Comparison of ENCODE assay signal across 18 cellular contexts in genomic region chr1:18447509-18448220, GRCh38. TPM values are rescaled to one million over a fixed set of nuclear protein-coding genes. Genes with fewer than 3 reads are reported as not detected.
DNase-seq lines count a peak whose midpoint lies in the region; ATAC-seq, FAIRE-seq and TF ChIP-seq lines count a peak whose summit lies in the region.
"Had no signal": no experiment of that assay in that cellular context is flagged by ENCODE, and none has a peak within 500 bp of the region (broad histone marks: within the 10 kb centered on the region; RNA-seq: fewer than 3 reads in every experiment).

No MANE protein-coding gene starts in this region.

- no peaks in the 10 kb centered on the region for H3K79me2 ChIP-seq in neural progenitor cell (ENCODE audit: low read depth)

- TF ChIP-seq CTCF in endodermal cell (conservative IDR thresholded peaks at IDR 0.05), result no peak
- no peak for TF ChIP-seq CTCF in neural progenitor cell (IDR thresholded peaks at IDR 0.05)

- H3K9ac ChIP-seq in endodermal cell (ENCODE audit: extremely low read depth, low read length, poor library complexity, severe bottlenecking) (no peak overlapping the region), neural progenitor cell (no peak overlapping the region)
- H3K9ac ChIP-seq: BLaER1 had no signal

- peaks cover 15% of the 10 kb centered on the region for H3K4me1 ChIP-seq in endodermal cell (ENCODE audit: control insufficient read depth, insufficient read depth, low read length)
- H3K4me1 ChIP-seq in neural progenitor cell, result peaks cover 41% of the 10 kb centered on the region
- H3K4me1 ChIP-seq: BLaER1 had no signal

- no peak overlapping the region for H3K27ac Mint-ChIP-seq in endodermal cell
- no peak overlapping the region for H3K27ac Mint-ChIP-seq in neural progenitor cell
- H3K27ac Mint-ChIP-seq: CD8-positive, alpha-beta memory T cell; HFFc6 had no signal

- peaks cover 20% of the 10 kb centered on the region for H3F3A ChIP-seq in neural progenitor cell (ENCODE audit: low read depth)

- H3K36me3 Mint-ChIP-seq in endodermal cell (ENCODE audit: low read depth), result no peaks in the 10 kb centered on the region
- H3K36me3 Mint-ChIP-seq in neural progenitor cell, result no peaks in the 10 kb centered on the region
- H3K36me3 Mint-ChIP-seq: CD8-positive, alpha-beta memory T cell had no signal

- peak overlapping the region; percentile 59 for H3K4me2 ChIP-seq in neural progenitor cell
- H3K4me2 ChIP-seq: BLaER1 had no signal

- H3K36me3 ChIP-seq in endodermal cell (ENCODE audit: control insufficient read depth, insufficient read depth, low read length), result no peaks in the 10 kb centered on the region
- no peaks in the 10 kb centered on the region for H3K36me3 ChIP-seq in neural progenitor cell
- H3K36me3 ChIP-seq: BLaER1, HAP-1 had no signal

- H2AFZ ChIP-seq in neural progenitor cell (replicated peaks), result no peak overlapping the region

- H3K4me3 ChIP-seq in endodermal cell (ENCODE audit: low read length) (peak overlapping the region; percentile 55), neural progenitor cell (no peak overlapping the region)
- H3K4me3 ChIP-seq: BLaER1, HAP-1 had no signal

- H3K9me3 Mint-ChIP-seq in endodermal cell (peaks cover 4% of the 10 kb centered on the region), neural progenitor cell (peaks cover 6% of the 10 kb centered on the region)

- H3K4me3 Mint-ChIP-seq in endodermal cell (no peak overlapping the region), neural progenitor cell (no peak overlapping the region)
- H3K4me3 Mint-ChIP-seq: CD8-positive, alpha-beta memory T cell; HFFc6 had no signal

- H3K9me3 ChIP-seq in endodermal cell (ENCODE audit: control insufficient read depth, low read length) (peaks cover 7% of the 10 kb centered on the region), neural progenitor cell (ENCODE audit: low read depth) (no peaks in the 10 kb centered on the region)
- H3K9me3 ChIP-seq: BLaER1, Caco-2, HAP-1 had no signal

- ATAC-seq in HG03457 (IDR thresholded peaks at IDR 0.05; ENCODE audit: unreplicated experiment), result no peak

- no peak for DNase-seq in HTR-8/SVneo (ENCODE audit: insufficient read length, low spot score)
- peak; percentile 79 for DNase-seq in endodermal cell
- DNase-seq in neural progenitor cell (ENCODE audit: low spot score), result no peak
- no peak for DNase-seq in stimulated activated naive CD4-positive, alpha-beta T cell treated with Interleukin-2 at 50 U/mL for 16 hours (lab: John Stamatoyannopoulos, UW)
- no peak for DNase-seq in Ammon's horn (ENCODE audit: low spot score)
- DNase-seq: Caco-2; CD8-positive, alpha-beta memory T cell; DMS53; GF-D8; HFFc6; IMR-90; KBM-7 had no signal

- WGBS in endodermal cell (ENCODE audit: insufficient coverage in 1 of 2, insufficient read length in 1 of 2), 2 experiments, result 84 to 90% methylated on average over 6 to 13 of the region's 13 CpGs

- H3K27me3 Mint-ChIP-seq in endodermal cell (ENCODE audit: insufficient read depth), result peaks cover 4% of the 10 kb centered on the region
- H3K27me3 Mint-ChIP-seq in neural progenitor cell (ENCODE audit: insufficient read depth, low read depth), result peaks cover 26% of the 10 kb centered on the region

- H4K20me1 ChIP-seq in neural progenitor cell (ENCODE audit: low read depth), result no peaks in the 10 kb centered on the region
- H4K20me1 ChIP-seq: BLaER1 had no signal

- no peaks in the 10 kb centered on the region for H3K27me3 ChIP-seq in endodermal cell (ENCODE audit: control insufficient read depth, insufficient read depth, low read length, poor library complexity, severe bottlenecking)
- H3K27me3 ChIP-seq in neural progenitor cell, result no peaks in the 10 kb centered on the region
- H3K27me3 ChIP-seq: BLaER1 had no signal

- FAIRE-seq in HTR-8/SVneo (lab: Jason Lieb, UNC), result peak; percentile 82
- FAIRE-seq: GM19239 had no signal

- H3K4me1 Mint-ChIP-seq in endodermal cell, result peaks cover 33% of the 10 kb centered on the region
- peaks cover 58% of the 10 kb centered on the region for H3K4me1 Mint-ChIP-seq in neural progenitor cell
- H3K4me1 Mint-ChIP-seq: CD8-positive, alpha-beta memory T cell had no signal

- H3K27ac ChIP-seq in endodermal cell (ENCODE audit: low read depth, low read length) (no peak overlapping the region), neural progenitor cell (peak overlapping the region; percentile 53)
- H3K27ac ChIP-seq: BLaER1, HL-60 had no signal

RNA-seq across cellular contexts. Expression of gene KLHDC7A, which starts 33.1 kb away (rescaled TPM):
- 1 to 10 TPM; 4.4 to 7.2 TPM for total RNA-seq in endodermal cell
- 1.1 TPM for polyA plus RNA-seq in endodermal cell (2013, experiment 1 of 2)
- polyA plus RNA-seq in endodermal cell (2013, experiment 2 of 2), result 1.3 TPM
- total RNA-seq in neural progenitor cell (ENCODE audit: low replicate concordance), result 0.53 TPM in 1 of 2 replicates, not detected in the other
- total RNA-seq: A673; CD8-positive, alpha-beta memory T cell; HFFc6; IMR-90 had no signal
- polyA plus RNA-seq: CD8-positive, alpha-beta memory T cell; IMR-90 had no signal
